16 cellular contexts compared by ENCODE assay signal in the genomic region with DNA sequence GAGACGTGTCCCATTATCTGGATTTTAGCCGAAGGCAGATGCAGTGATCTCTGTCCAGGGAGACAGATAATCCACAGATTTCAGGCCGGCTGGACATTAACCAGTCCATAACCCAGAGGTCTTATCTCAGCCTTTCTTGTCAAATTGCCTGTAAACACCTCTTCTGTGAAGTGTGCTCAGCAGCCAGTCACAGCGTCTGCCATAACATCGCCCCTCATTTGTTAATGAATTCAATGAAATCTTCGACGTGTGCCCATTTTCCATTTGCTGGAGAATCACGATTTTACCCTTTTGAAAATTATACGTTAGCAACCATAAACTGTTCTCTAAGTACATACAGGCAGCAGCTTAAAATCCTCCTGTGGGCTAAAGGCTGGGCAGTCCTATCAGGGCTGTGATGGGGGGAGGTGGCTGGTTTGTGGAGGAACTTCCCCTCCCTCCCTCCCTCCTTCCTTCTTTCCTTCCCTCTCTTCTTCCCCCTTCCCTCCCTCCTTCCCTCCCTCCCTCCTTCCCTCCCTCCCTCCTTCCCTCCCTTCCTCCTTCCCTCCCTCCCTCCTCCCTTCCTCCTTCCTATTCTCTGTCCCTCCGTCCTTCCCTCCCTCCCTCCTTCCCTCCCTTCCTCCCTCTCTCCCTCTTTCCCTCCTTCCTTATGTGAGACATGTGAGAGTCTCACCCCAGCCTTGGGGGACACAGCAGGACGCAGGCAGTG. TPM values are rescaled to one million over a fixed set of nuclear protein-coding genes. Genes with fewer than 3 reads are reported as not detected.
DNase-seq lines count a peak whose midpoint lies in the region; ATAC-seq and TF ChIP-seq lines count a peak whose summit lies in the region.
"Had no signal": no experiment of that assay in that cellular context is flagged by ENCODE, and none has a peak within 500 bp of the region (broad histone marks: within the 10 kb centered on the region; RNA-seq: fewer than 3 reads in every experiment).

No MANE protein-coding gene starts in this region.

- H3K9me3 Mint-ChIP-seq in type B pancreatic cell: peaks cover 3% of the 10 kb centered on the region

- 24% methylated on average over 11 of the region's 11 CpGs for WGBS in SK-N-SH (ENCODE audit: low lambda C conversion rate)
- 71 to 74% methylated on average over 8 of the region's 11 CpGs for WGBS in mesodermal cell (ENCODE audit: insufficient coverage in 2 of 2), 2 experiments

- TF ChIP-seq RAD21 in SK-N-SH (IDR thresholded peaks at IDR 0.05; ENCODE audit: low read length): no peak

- no peaks in the 10 kb centered on the region for H3K36me3 Mint-ChIP-seq in type B pancreatic cell

- no peak overlapping the region for H3K4me2 ChIP-seq in SK-N-SH

- H3K4me1 ChIP-seq in SK-N-SH (ENCODE audit: control insufficient read depth in 1 of 2, insufficient read depth in 2 of 2, low read depth in 1 of 2, low read length in 1 of 2): peaks cover 0 to 64% of the 10 kb centered on the region in 2 experiments; a peak in 2 of 4 replicates
- H3K4me1 ChIP-seq in mesodermal cell (ENCODE audit: control insufficient read depth, insufficient read depth, low read length, poor library complexity, severe bottlenecking): peaks cover 4% of the 10 kb centered on the region
- H3K4me1 ChIP-seq: ascending aorta had no signal

- no peaks in the 10 kb centered on the region for H3K9me2 ChIP-seq in SK-N-SH

- H3K4me3 ChIP-seq in SK-N-SH (ENCODE audit: low read depth in 2 of 2, low read length in 1 of 2) (no peak overlapping the region), mesodermal cell (ENCODE audit: extremely low read depth, insufficient read depth, low read length, poor library complexity, severe bottlenecking) (no peak overlapping the region), MG63 (no peak overlapping the region)
- H3K4me3 ChIP-seq: ascending aorta, ovary had no signal

- no peaks in the 10 kb centered on the region for H4K20me1 ChIP-seq in SK-N-SH (ENCODE audit: insufficient read depth)

- H3K9ac ChIP-seq in SK-N-SH: no peak overlapping the region

- H3K27me3 Mint-ChIP-seq in type B pancreatic cell: peaks cover 26% of the 10 kb centered on the region

- no peaks in the 10 kb centered on the region for H3K36me3 ChIP-seq in SK-N-SH (replicated peaks in 1 of 2; ENCODE audit: control insufficient read depth in 1 of 2, insufficient read depth in 2 of 2, low read length in 1 of 2)
- no peaks in the 10 kb centered on the region for H3K36me3 ChIP-seq in mesodermal cell (ENCODE audit: control insufficient read depth, insufficient read depth, low read length)
- no peaks in the 10 kb centered on the region for H3K36me3 ChIP-seq in MG63
- H3K36me3 ChIP-seq: ascending aorta, ovary had no signal

- no peaks in the 10 kb centered on the region for H3K79me2 ChIP-seq in SK-N-SH (ENCODE audit: insufficient read depth)

- CTCF ChIA-PET in SK-N-SH (lab: Yijun Ruan, JAX): no interaction called here

- POLR2A ChIA-PET in SK-N-SH (lab: Yijun Ruan, JAX): no interaction called here

- no peak overlapping the region for H2AFZ ChIP-seq in SK-N-SH (ENCODE audit: low read depth)

- H3K27me3 ChIP-seq in SK-N-SH (ENCODE audit: insufficient read depth) (peaks cover 53% of the 10 kb centered on the region), MG63 (no peaks in the 10 kb centered on the region)
- H3K27me3 ChIP-seq: ascending aorta, ovary had no signal

- H3K4me3 Mint-ChIP-seq in type B pancreatic cell: no peak overlapping the region

- ATAC-seq in SK-N-SH treated with all-trans-retinoic acid at 6 μM for 48 hours: no peak
- no peak for ATAC-seq in GM18870 (IDR thresholded peaks at IDR 0.05; ENCODE audit: unreplicated experiment)

- peak overlapping the region; percentile 51 for H3K27ac Mint-ChIP-seq in type B pancreatic cell

- H3K27ac ChIP-seq in SK-N-SH (ENCODE audit: low read depth in 2 of 2, low read length in 1 of 2) (peak overlapping the region in 1 of 2 experiments; percentile 64; a peak in 1 of 4 replicates), VCaP (peak overlapping the region; percentile 83), mesodermal cell (ENCODE audit: low read depth, low read length, severe bottlenecking) (peak overlapping the region; percentile 57)
- H3K27ac ChIP-seq: ascending aorta, ovary had no signal

- H3K9me3 ChIP-seq in SK-N-SH: no peaks in the 10 kb centered on the region
- H3K9me3 ChIP-seq in mesodermal cell (ENCODE audit: control insufficient read depth, low read length): no peaks in the 10 kb centered on the region
- H3K9me3 ChIP-seq in MG63: no peaks in the 10 kb centered on the region
- H3K9me3 ChIP-seq: ascending aorta, ovary had no signal

- TF ChIP-seq EP300 in SK-N-SH (IDR thresholded peaks at IDR 0.05; ENCODE audit: borderline replicate concordance in 1 of 2, low read depth in 1 of 2, low read length in 1 of 2): peak in 1 of 2 experiments; percentile 57; a peak in 2 of 4 replicates

- DNase-seq in SK-N-SH (peak; percentile 78), type B pancreatic cell (ENCODE audit: extremely low spot score, unreplicated experiment) (no peak), MG63 (no peak), NCI-H2171 (lab: John Stamatoyannopoulos, UW) (no peak)
- DNase-seq: activated CD4-positive, alpha-beta T cell treated with anti-CD3 and anti-CD28 coated beads, Interleukin-2, amount 50 U/mL, for 48 hours; activated naive CD4-positive, alpha-beta T cell treated with anti-CD3 and anti-CD28 coated beads, Interleukin-2, amount 50 U/mL, for 16 hours; activated T-cell treated with anti-CD3 and anti-CD28 coated beads, Interleukin-2, amount 50 U/mL, for 1 hour; DMS 273 treated with DMSO at 0.1 percent for 48 hours; NCI-H226; stimulated activated CD4-positive, alpha-beta T cell treated with anti-CD3 and anti-CD28 coated beads, Interleukin-4, amount 100 ng/mL, for 1 hour had no signal

- no peak for TF ChIP-seq CTCF in SK-N-SH (IDR thresholded peaks at IDR 0.05)
- TF ChIP-seq CTCF in VCaP (conservative IDR thresholded peaks at IDR 0.05): no peak
- TF ChIP-seq CTCF in type B pancreatic cell (conservative IDR thresholded peaks at IDR 0.05): no peak

- H3K4me1 Mint-ChIP-seq in type B pancreatic cell (ENCODE audit: unreplicated experiment): peaks cover 15% of the 10 kb centered on the region

- no peaks in the 10 kb centered on the region for H3F3A ChIP-seq in SK-N-SH (replicated peaks; ENCODE audit: insufficient read depth)

TF ChIP-seq in SK-N-SH, 30 proteins besides CTCF, POLR2A, EP300 and RAD21:
- TF ChIP-seq CHD2 (IDR thresholded peaks at IDR 0.05; ENCODE audit: low read length, partially characterized antibody) (peak; percentile 16), RCOR1 (IDR thresholded peaks at IDR 0.05; ENCODE audit: low read length) (peak; percentile 57; the same call in 1 of the 2 replicates), FOXJ3 (CRISPR knock-in tag; IDR thresholded peaks at IDR 0.05) (peak; percentile 88), GATA2 (CRISPR knock-in tag; IDR thresholded peaks at IDR 0.05) (peak; percentile 87), FOSL2 (IDR thresholded peaks at IDR 0.05; ENCODE audit: borderline replicate concordance, low read depth) (no peak)
TF ChIP-seq in SK-N-SH: peak in this region for 4.

TF ChIP-seq in SK-N-SH treated with all-trans-retinoic acid at 6 μM for 48 hours, 23 proteins besides CTCF, POLR2A, EP300 and RAD21 (continues in another document):
- TF ChIP-seq OSR1 (CRISPR knock-in tag; IDR thresholded peaks at IDR 0.05) (no peak), ZFP30 (CRISPR knock-in tag; IDR thresholded peaks at IDR 0.05) (no peak), BACH2 (CRISPR knock-in tag; IDR thresholded peaks at IDR 0.05; ENCODE audit: borderline replicate concordance) (no peak), ZC3H10 (CRISPR knock-in tag; IDR thresholded peaks at IDR 0.05) (no peak), RARB (CRISPR knock-in tag; IDR thresholded peaks at IDR 0.05) (no peak), ISL1 (CRISPR knock-in tag; IDR thresholded peaks at IDR 0.05) (no peak)
- TF ChIP-seq, protein P1, sequence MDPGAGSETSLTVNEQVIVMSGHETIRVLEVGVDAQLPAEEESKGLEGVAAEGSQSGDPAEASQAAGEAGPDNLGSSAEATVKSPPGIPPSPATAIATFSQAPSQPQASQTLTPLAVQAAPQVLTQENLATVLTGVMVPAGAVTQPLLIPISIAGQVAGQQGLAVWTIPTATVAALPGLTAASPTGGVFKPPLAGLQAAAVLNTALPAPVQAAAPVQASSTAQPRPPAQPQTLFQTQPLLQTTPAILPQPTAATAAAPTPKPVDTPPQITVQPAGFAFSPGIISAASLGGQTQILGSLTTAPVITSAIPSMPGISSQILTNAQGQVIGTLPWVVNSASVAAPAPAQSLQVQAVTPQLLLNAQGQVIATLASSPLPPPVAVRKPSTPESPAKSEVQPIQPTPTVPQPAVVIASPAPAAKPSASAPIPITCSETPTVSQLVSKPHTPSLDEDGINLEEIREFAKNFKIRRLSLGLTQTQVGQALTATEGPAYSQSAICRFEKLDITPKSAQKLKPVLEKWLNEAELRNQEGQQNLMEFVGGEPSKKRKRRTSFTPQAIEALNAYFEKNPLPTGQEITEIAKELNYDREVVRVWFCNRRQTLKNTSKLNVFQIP (CRISPR knock-in tag; IDR thresholded peaks at IDR 0.05; ENCODE audit: borderline replicate concordance, low read depth): no peak
- TF ChIP-seq, protein P2, sequence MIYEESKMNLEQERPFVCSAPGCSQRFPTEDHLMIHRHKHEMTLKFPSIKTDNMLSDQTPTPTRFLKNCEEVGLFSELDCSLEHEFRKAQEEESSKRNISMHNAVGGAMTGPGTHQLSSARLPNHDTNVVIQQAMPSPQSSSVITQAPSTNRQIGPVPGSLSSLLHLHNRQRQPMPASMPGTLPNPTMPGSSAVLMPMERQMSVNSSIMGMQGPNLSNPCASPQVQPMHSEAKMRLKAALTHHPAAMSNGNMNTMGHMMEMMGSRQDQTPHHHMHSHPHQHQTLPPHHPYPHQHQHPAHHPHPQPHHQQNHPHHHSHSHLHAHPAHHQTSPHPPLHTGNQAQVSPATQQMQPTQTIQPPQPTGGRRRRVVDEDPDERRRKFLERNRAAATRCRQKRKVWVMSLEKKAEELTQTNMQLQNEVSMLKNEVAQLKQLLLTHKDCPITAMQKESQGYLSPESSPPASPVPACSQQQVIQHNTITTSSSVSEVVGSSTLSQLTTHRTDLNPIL (CRISPR knock-in tag; IDR thresholded peaks at IDR 0.05; ENCODE audit: low read depth): no peak

RNA-seq across cellular contexts. Expression of a gene that starts 26.6 kb away (rescaled TPM):
- polyA plus RNA-seq in SK-N-SH (2012; rRNA removed): 6.8 and 12.7 TPM in 2 replicates
- polyA plus RNA-seq in SK-N-SH (2012; cell fraction: cytosol; rRNA removed): 5.8 and 10.0 TPM in 2 replicates
- 11.8 and 16.7 TPM in 2 replicates for polyA plus RNA-seq in SK-N-SH (2012; cell fraction: nucleus; rRNA removed)
- polyA plus RNA-seq in mesodermal cell (2013, experiment 1 of 2): 7.3 TPM
- 4.9 TPM for polyA plus RNA-seq in mesodermal cell (2013, experiment 2 of 2)
- total RNA-seq in type B pancreatic cell (ENCODE audit: low replicate concordance): 17.4 and 18.1 TPM in 2 replicates
- 48.3 and 52.6 TPM in 2 replicates for total RNA-seq in MG63 (2014; rRNA removed; shearing (Covaris generic); ENCODE audit: low replicate concordance)
